ENCODE assay signal across 16 cellular contexts in the genomic region with DNA sequence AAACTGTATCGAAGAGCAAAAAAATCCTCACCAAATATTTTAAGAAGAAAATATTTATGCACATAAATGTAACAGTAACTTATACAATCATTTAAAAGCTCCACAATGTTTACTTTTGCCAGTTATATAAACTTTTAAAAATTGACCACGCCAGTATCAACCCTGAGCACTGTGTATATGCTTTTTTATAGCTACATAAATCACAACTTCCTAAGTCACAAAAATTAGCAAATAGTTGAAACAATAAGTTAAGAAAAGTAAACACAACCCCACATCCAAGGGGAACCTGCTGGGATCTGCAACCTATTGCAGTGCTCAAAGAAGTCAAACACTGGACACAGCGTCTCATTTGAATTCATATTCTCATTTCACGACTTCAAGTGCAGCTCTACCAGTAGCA.
DNase-seq lines count a peak whose midpoint lies in the region; ATAC-seq, FAIRE-seq and TF ChIP-seq lines count a peak whose summit lies in the region.
"Had no signal": no experiment of that assay in that cellular context is flagged by ENCODE, and none has a peak within 500 bp of the region (broad histone marks: within the 10 kb centered on the region; RNA-seq: fewer than 3 reads in every experiment).

No MANE protein-coding gene starts in this region.

- H3K27me3 ChIP-seq in endothelial cell of umbilical vein (ENCODE audit: control insufficient read depth in 2 of 2, insufficient read depth in 2 of 2, low read length in 2 of 2): no peaks in the 10 kb centered on the region
- H3K27me3 ChIP-seq in muscle layer of colon (ENCODE audit: control insufficient read depth in 1 of 2, insufficient read depth in 2 of 2, low read length in 2 of 2): no peaks in the 10 kb centered on the region
- no peaks in the 10 kb centered on the region for H3K27me3 ChIP-seq in stomach
- H3K27me3 ChIP-seq: body of pancreas, suprapubic skin had no signal

- dilution Hi-C loops in endothelial cell of umbilical vein (cut with MboI; ENCODE audit: extremely low pct_ligation_motif_present, low sequenced_read_pairs): no loop called here

- WGBS in A549 (ENCODE audit: missing lambda C conversion rate): 10% methylated on average over 4 of the region's 4 CpGs
- 21 to 44% (median 24%) methylated on average over 4 of the region's 4 CpGs for WGBS in stomach, 5 donors

- POLR2A ChIA-PET in A549 (lab: Yijun Ruan, JAX): interaction anchor here (0.7 kb wide), 1 partner anchor 90 kb away, joined by 3 read pairs; no protein-coding TSS in a partner anchor
- POLR2A ChIA-PET in HEK293T (lab: Yijun Ruan, JAX): no interaction called here
- POLR2A ChIA-PET in endothelial cell of umbilical vein (lab: Charles Lee): interaction anchor here (0.8 kb wide), 1 partner anchor 12 kb away, joined by 7 read pairs; no protein-coding TSS in a partner anchor

- H3K4me2 ChIP-seq in A549 (peak overlapping the region; percentile 64), endothelial cell of umbilical vein (ENCODE audit: insufficient read depth, low read length) (peak overlapping the region; percentile 38)

- peaks cover 3% of the 10 kb centered on the region for H4K20me1 ChIP-seq in endothelial cell of umbilical vein (replicated peaks; ENCODE audit: control insufficient read depth, extremely low read depth, insufficient read depth, low read length)

- H3K9ac ChIP-seq in endothelial cell of umbilical vein (replicated peaks; ENCODE audit: extremely low read depth, insufficient read depth, low read length): no peak overlapping the region
- H3K9ac ChIP-seq in muscle layer of colon (ENCODE audit: low read length): no peak overlapping the region

- no peak for TF ChIP-seq POLR2A in A549 (IDR thresholded peaks at IDR 0.05; ENCODE audit: low read length)
- no peak for TF ChIP-seq POLR2A in endothelial cell of umbilical vein (IDR thresholded peaks at IDR 0.05; ENCODE audit: low read depth, low read length)
- TF ChIP-seq POLR2A in stomach (IDR thresholded peaks at IDR 0.05): no peak

- H3K9me1 ChIP-seq in endothelial cell of umbilical vein (replicated peaks; ENCODE audit: control insufficient read depth, extremely low read depth, insufficient read depth, low read length): no peaks in the 10 kb centered on the region

- no peak overlapping the region for H3K4me3 ChIP-seq in A549
- H3K4me3 ChIP-seq in endothelial cell of umbilical vein (replicated peaks in 1 of 3; ENCODE audit: insufficient read depth in 1 of 3, low read depth in 1 of 3, low read length in 3 of 3): no peak overlapping the region
- no peak overlapping the region for H3K4me3 ChIP-seq in muscle layer of colon (ENCODE audit: low read depth in 1 of 2, low read length in 2 of 2)
- no peak overlapping the region for H3K4me3 ChIP-seq in stomach
- H3K4me3 ChIP-seq: body of pancreas, suprapubic skin had no signal

- TF ChIP-seq RAD21 in A549 (conservative IDR thresholded peaks at IDR 0.05 in 1 of 2, IDR thresholded peaks at IDR 0.05 in 1 of 2): no peak

- no peaks in the 10 kb centered on the region for H3K36me3 ChIP-seq in endothelial cell of umbilical vein (ENCODE audit: control insufficient read depth in 2 of 2, extremely low read depth in 1 of 2, insufficient read depth in 2 of 2, low read length in 2 of 2)
- no peaks in the 10 kb centered on the region for H3K36me3 ChIP-seq in muscle layer of colon (ENCODE audit: insufficient read depth, low read length)
- H3K36me3 ChIP-seq in stomach: no peaks in the 10 kb centered on the region
- H3K36me3 ChIP-seq: suprapubic skin had no signal

- FAIRE-seq in A549 (lab: Jason Lieb, UNC) (no peak), endothelial cell of umbilical vein (lab: Jason Lieb, UNC) (no peak)
- FAIRE-seq: frontal cortex had no signal

- DNase-seq in A549 (ENCODE audit: low read depth in 1 of 2, low spot score in 1 of 2) (no peak), HEK293T (ENCODE audit: extremely low spot score) (no peak), endothelial cell of umbilical vein (ENCODE audit: low read depth, low spot score) (peak; percentile 59), COR-L47 (lab: John Stamatoyannopoulos, UW) (no peak), stomach (no peak), middle frontal gyrus (ENCODE audit: extremely low spot score, low spot score) (no peak)
- DNase-seq: activated CD8-positive, alpha-beta T cell treated with anti-CD3 and anti-CD28 coated beads, Interleukin-2, amount 10 ng/mL, durations not matched to agents 7 days and 5 days; activated gamma-delta T cell treated with Interleukin-2 at 50 U/mL for 16 hours; body of pancreas; DMS79 treated with DMSO at 0.1 percent for 48 hours; NCI-H1105 treated with DMSO at 0.1 percent for 48 hours; T-helper 1 cell had no signal

- intact Hi-C loops in endothelial cell of umbilical vein (cut with micrococcal nuclease) (no loop called here), stomach (cut with DNase I; ENCODE audit: low total_unique reads) (no loop called here)

- H3K27ac ChIP-seq in A549 (peak overlapping the region; percentile 72 to 75; a peak in 4 of 6 replicates), endothelial cell of umbilical vein (ENCODE audit: insufficient read depth, low read depth, low read length) (peak overlapping the region; percentile 32), muscle layer of colon (ENCODE audit: low read depth, low read length) (peak overlapping the region; percentile 16), stomach (peak overlapping the region in 2 of 5 donors; percentile 44 to 74)
- H3K27ac ChIP-seq: body of pancreas, suprapubic skin had no signal

- H2AFZ ChIP-seq in endothelial cell of umbilical vein (ENCODE audit: low read depth, low read length): no peak overlapping the region

- H3K79me2 ChIP-seq in endothelial cell of umbilical vein (ENCODE audit: control insufficient read depth, insufficient read depth, low read length): peaks cover 22% of the 10 kb centered on the region

- no peak for TF ChIP-seq CTCF in A549 (IDR thresholded peaks at IDR 0.05)
- TF ChIP-seq CTCF in endothelial cell of umbilical vein (IDR thresholded peaks at IDR 0.05; ENCODE audit: extremely low read depth in 1 of 2, insufficient read depth in 1 of 2, low read depth in 1 of 2, low read length in 2 of 2): no peak
- no peak for TF ChIP-seq CTCF in stomach (IDR thresholded peaks at IDR 0.05)

- H3K4me1 ChIP-seq in A549 (peaks cover 72% of the 10 kb centered on the region), endothelial cell of umbilical vein (ENCODE audit: control insufficient read depth, extremely low read depth, insufficient read depth, low read length) (peaks cover 46% of the 10 kb centered on the region), muscle layer of colon (ENCODE audit: insufficient read depth, low read length) (peaks cover 45% of the 10 kb centered on the region), stomach (peaks cover 21 to 55% (median 48%) of the 10 kb centered on the region in 4 donors)

- CTCF ChIA-PET in A549 (lab: Yijun Ruan, JAX) (interaction anchor here (0.6 kb wide), 1 partner anchor 24 kb away, joined by 3 read pairs; no protein-coding TSS in a partner anchor), HEK293T (lab: Yijun Ruan, JAX) (no interaction called here), endothelial cell of umbilical vein (lab: Charles Lee) (interaction anchor here (0.8 to 2.3 kb wide), 15 partner anchors 10 to 119 kb away, joined by 3 to 13 read pairs (median 4); no protein-coding TSS in a partner anchor)

- peak in 1 of 2 experiments; percentile 30; a peak in 1 of 6 replicates for ATAC-seq in A549
- ATAC-seq in HG03469 (IDR thresholded peaks at IDR 0.05; ENCODE audit: unreplicated experiment): no peak
- ATAC-seq: activated CD8-positive, alpha-beta T cell treated with anti-CD3 and anti-CD28 coated beads, Interleukin-2, amount 10 ng/mL, durations not matched to agents 7 days and 5 days; body of pancreas had no signal

- no TSS peak for BruUV-seq in endothelial cell of umbilical vein (replicated peaks; lab: Mats Ljungman, UMichigan)

- H3K9me3 ChIP-seq in A549 (no peaks in the 10 kb centered on the region), endothelial cell of umbilical vein (replicated peaks; ENCODE audit: control insufficient read depth, insufficient read depth, low read length) (no peaks in the 10 kb centered on the region), muscle layer of colon (ENCODE audit: low read length) (no peaks in the 10 kb centered on the region), stomach (no peaks in the 10 kb centered on the region)
- H3K9me3 ChIP-seq: body of pancreas, suprapubic skin had no signal

- TF ChIP-seq EP300 in A549 (IDR thresholded peaks at IDR 0.05) (no peak), stomach (IDR thresholded peaks at IDR 0.05) (no peak)

TF ChIP-seq in A549, 52 proteins besides CTCF, POLR2A, EP300 and RAD21 (continues in another document):
- TF ChIP-seq PHF8 (IDR thresholded peaks at IDR 0.05; ENCODE audit: borderline replicate concordance, low read depth) (no peak), JUNB (IDR thresholded peaks at IDR 0.05) (no peak), HOXA7 (CRISPR knock-in tag; IDR thresholded peaks at IDR 0.05) (no peak)
- TF ChIP-seq, protein P1, sequence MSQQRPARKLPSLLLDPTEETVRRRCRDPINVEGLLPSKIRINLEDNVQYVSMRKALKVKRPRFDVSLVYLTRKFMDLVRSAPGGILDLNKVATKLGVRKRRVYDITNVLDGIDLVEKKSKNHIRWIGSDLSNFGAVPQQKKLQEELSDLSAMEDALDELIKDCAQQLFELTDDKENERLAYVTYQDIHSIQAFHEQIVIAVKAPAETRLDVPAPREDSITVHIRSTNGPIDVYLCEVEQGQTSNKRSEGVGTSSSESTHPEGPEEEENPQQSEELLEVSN (IDR thresholded peaks at IDR 0.05; ENCODE audit: borderline replicate concordance, low read depth): no peak

TF ChIP-seq in HEK293T, 16 proteins besides CTCF, POLR2A, EP300 and RAD21 (continues in another document):
- TF ChIP-seq ZNF384 (IDR thresholded peaks at IDR 0.05): no peak
- TF ChIP-seq TARDBP (IDR thresholded peaks at IDR 0.05): no peak
- no peak for TF ChIP-seq BHLHE40 (IDR thresholded peaks at IDR 0.05; ENCODE audit: borderline replicate concordance)
- no peak for TF ChIP-seq NFRKB (IDR thresholded peaks at IDR 0.05)
- no peak for TF ChIP-seq HDGF (IDR thresholded peaks at IDR 0.05; ENCODE audit: borderline replicate concordance)
- TF ChIP-seq ARNT (IDR thresholded peaks at IDR 0.05): no peak
- TF ChIP-seq FOXM1 (IDR thresholded peaks at IDR 0.05; ENCODE audit: borderline replicate concordance): no peak

TF ChIP-seq in endothelial cell of umbilical vein, 7 proteins besides CTCF, POLR2A, EP300 and RAD21 (continues in another document):
- TF ChIP-seq GATA2 (IDR thresholded peaks at IDR 0.05; ENCODE audit: insufficient read depth, insufficient read length, low read depth, low read length) (no peak), FOS (IDR thresholded peaks at IDR 0.05; ENCODE audit: borderline replicate concordance, insufficient read depth, low read length) (no peak), JUN (IDR thresholded peaks at IDR 0.05; ENCODE audit: borderline replicate concordance, insufficient read depth, insufficient read length, low read depth) (no peak), POLR2AphosphoS5 (IDR thresholded peaks at IDR 0.05; ENCODE audit: insufficient read depth, low read depth, low read length) (no peak), MYC (IDR thresholded peaks at IDR 0.05; ENCODE audit: low read depth, low read length) (no peak)
- TF ChIP-seq, protein P2, sequence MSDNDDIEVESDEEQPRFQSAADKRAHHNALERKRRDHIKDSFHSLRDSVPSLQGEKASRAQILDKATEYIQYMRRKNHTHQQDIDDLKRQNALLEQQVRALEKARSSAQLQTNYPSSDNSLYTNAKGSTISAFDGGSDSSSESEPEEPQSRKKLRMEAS (IDR thresholded peaks at IDR 0.05; ENCODE audit: insufficient read depth, insufficient read length): no peak
